8 cellular contexts compared by ENCODE assay signal in the genomic region with DNA sequence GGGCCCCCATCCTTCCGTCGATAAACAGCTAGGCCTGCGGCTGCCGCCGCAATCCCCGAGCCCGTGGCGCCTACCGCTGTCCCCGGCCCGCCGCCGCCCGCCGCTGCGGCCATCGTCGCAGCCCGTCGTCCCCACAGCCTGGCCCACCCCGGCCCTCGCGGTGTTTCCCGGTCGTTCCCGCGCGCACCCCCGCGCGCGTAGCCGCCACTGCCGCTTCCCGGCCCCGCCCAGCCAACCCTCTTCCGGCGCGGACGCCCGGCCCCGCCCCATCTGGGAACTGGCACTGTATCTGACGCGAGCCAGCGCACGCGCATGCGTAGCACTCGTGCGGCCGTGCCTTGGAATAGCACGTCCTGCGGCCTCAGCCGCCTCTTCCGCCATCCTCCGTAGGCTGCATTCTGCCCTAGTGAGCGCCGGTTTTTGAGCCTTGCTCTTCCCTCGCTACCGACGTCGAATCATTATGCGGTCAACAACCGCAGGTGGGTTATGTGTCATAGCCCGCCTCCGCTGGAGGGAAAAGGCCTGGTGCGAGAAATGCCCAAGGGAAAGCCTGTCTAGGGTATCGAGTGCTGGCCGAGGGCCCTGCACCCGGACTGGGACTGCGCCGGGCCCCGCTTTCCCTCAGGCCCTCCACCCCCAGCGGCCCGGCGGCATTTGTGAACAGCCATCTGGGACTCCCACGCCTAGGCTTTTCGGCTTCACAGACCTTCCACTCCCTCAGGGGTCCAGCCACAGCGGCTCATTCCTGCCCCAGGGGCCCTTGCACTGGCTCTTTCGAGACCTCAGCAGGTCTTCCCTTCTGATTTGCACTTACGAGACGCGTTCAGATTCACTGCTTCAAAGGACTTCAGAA. TPM values are rescaled to one million over a fixed set of nuclear protein-coding genes. Genes with fewer than 3 reads are reported as not detected.
DNase-seq lines count a peak whose midpoint lies in the region; ATAC-seq and TF ChIP-seq lines count a peak whose summit lies in the region.

A gene (minus strand): TSS at position 209 of the 853 bp plus-strand sequence. CDS start 96 bp downstream, at position 113.

- peaks cover 11 to 12% of the 10 kb centered on the region in 2 donors for H3K36me3 Mint-ChIP-seq in activated naive CD4-positive, alpha-beta T cell treated with anti-CD3 and anti-CD28 coated beads, Interleukin-2, amount 50 U/mL, for 72 hours

- H3K79me2 ChIP-seq in osteoblast (ENCODE audit: insufficient read depth, low read length), result peaks cover 45% of the 10 kb centered on the region

- peak within 1 kb of the TSS; percentile 90 to 97 for H3K27ac Mint-ChIP-seq in activated naive CD4-positive, alpha-beta T cell treated with anti-CD3 and anti-CD28 coated beads, Interleukin-2, amount 50 U/mL, for 72 hours

- DNase-seq in NCI-H1092 (lab: John Stamatoyannopoulos, UW), result peak; percentile 94
- peak; percentile 99 for DNase-seq in activated naive CD4-positive, alpha-beta T cell treated with anti-CD3 and anti-CD28 coated beads, Interleukin-2, amount 50 U/mL, for 72 hours (ENCODE audit: low spot score in 2 of 2)
- peak; percentile 98 for DNase-seq in glomerular visceral epithelial cell (ENCODE audit: extremely low spot score)
- DNase-seq in osteoblast (ENCODE audit: insufficient read length, low spot score, missing footprints), result peak; percentile 99
- DNase-seq in thoracic aorta (ENCODE audit: low spot score), result peak; percentile 83

- TF ChIP-seq CTCF in osteoblast (IDR thresholded peaks at IDR 0.05; ENCODE audit: extremely low read depth, low read depth, low read length) (no peak), thoracic aorta (IDR thresholded peaks at IDR 0.05) (no peak)

- ATAC-seq in HG02588 (IDR thresholded peaks at IDR 0.05; ENCODE audit: unreplicated experiment) (peak; percentile 77), SK-N-SH treated with all-trans-retinoic acid at 6 μM for 48 hours (peak; percentile 92), thoracic aorta (ENCODE audit: insufficient number of reproducible peaks, low FRiP score, low read depth) (peak; percentile 94)
- ATAC-seq in activated naive CD4-positive, alpha-beta T cell treated with anti-CD3 and anti-CD28 coated beads, Interleukin-2, amount 50 U/mL, for 72 hours, result peak; percentile 91 to 95

- H4K20me1 ChIP-seq in osteoblast (ENCODE audit: insufficient read depth, low read length), result peaks cover 7% of the 10 kb centered on the region

- H3K4me1 ChIP-seq in osteoblast (ENCODE audit: insufficient read depth, low read length) (peaks cover 14% of the 10 kb centered on the region), thoracic aorta (ENCODE audit: control insufficient read depth in 1 of 2, low read depth in 2 of 2) (peaks cover 14 to 25% of the 10 kb centered on the region in 2 donors)

- H3K27ac ChIP-seq in osteoblast (ENCODE audit: low read depth, low read length), result peak within 1 kb of the TSS; percentile 76
- peak within 1 kb of the TSS; percentile 93 for H3K27ac ChIP-seq in thoracic aorta

- H3K9me3 ChIP-seq in osteoblast (ENCODE audit: low read depth, low read length) (no peaks in the 10 kb centered on the region), thoracic aorta (no peaks in the 10 kb centered on the region)

- H3K4me3 ChIP-seq in GM08714 (ENCODE audit: low read length), result peak within 1 kb of the TSS; percentile 84
- H3K4me3 ChIP-seq in osteoblast (ENCODE audit: insufficient read depth, low read length), result peak within 1 kb of the TSS; percentile 97
- H3K4me3 ChIP-seq in thoracic aorta, result peak within 1 kb of the TSS; percentile 84

- H3K27me3 ChIP-seq in osteoblast (ENCODE audit: insufficient read depth, low read length), result no peaks in the 10 kb centered on the region
- no peaks in the 10 kb centered on the region for H3K27me3 ChIP-seq in thoracic aorta (replicated peaks; ENCODE audit: insufficient read depth)

- H2AFZ ChIP-seq in osteoblast (ENCODE audit: low read length), result peak within 1 kb of the TSS; percentile 91

- no peaks in the 10 kb centered on the region for H3K36me3 ChIP-seq in osteoblast (ENCODE audit: insufficient read depth, low read length)
- H3K36me3 ChIP-seq in thoracic aorta, result no peaks in the 10 kb centered on the region

- H3K4me2 ChIP-seq in osteoblast (ENCODE audit: insufficient read depth, low read length), result peak within 1 kb of the TSS; percentile 79

- H3K9me3 Mint-ChIP-seq in activated naive CD4-positive, alpha-beta T cell treated with anti-CD3 and anti-CD28 coated beads, Interleukin-2, amount 50 U/mL, for 72 hours, result no peaks in the 10 kb centered on the region

TF ChIP-seq in SK-N-SH treated with all-trans-retinoic acid at 6 μM for 48 hours, 23 proteins besides CTCF, POLR2A, EP300 and RAD21:
- 0 out of 2 replicates have a peak, but pooled peaks have one; percentile 39 for TF ChIP-seq CSDC2 (CRISPR knock-in tag; IDR thresholded peaks at IDR 0.05)
- TF ChIP-seq, protein P1, sequence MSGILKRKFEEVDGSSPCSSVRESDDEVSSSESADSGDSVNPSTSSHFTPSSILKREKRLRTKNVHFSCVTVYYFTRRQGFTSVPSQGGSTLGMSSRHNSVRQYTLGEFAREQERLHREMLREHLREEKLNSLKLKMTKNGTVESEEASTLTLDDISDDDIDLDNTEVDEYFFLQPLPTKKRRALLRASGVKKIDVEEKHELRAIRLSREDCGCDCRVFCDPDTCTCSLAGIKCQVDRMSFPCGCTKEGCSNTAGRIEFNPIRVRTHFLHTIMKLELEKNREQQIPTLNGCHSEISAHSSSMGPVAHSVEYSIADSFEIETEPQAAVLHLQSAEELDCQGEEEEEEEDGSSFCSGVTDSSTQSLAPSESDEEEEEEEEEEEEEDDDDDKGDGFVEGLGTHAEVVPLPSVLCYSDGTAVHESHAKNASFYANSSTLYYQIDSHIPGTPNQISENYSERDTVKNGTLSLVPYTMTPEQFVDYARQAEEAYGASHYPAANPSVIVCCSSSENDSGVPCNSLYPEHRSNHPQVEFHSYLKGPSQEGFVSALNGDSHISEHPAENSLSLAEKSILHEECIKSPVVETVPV (CRISPR knock-in tag; IDR thresholded peaks at IDR 0.05), result no peak

RNA-seq across cellular contexts. Expression of the gene that starts here (rescaled TPM):
- total RNA-seq in activated naive CD4-positive, alpha-beta T cell treated with anti-CD3 and anti-CD28 coated beads, Interleukin-2, amount 50 U/mL, for 72 hours, result 100 to 1,000 TPM in 1 of 2 donors, 10 to 100 TPM in 1; 98.9 to 138 TPM
- total RNA-seq in osteoblast (46.3 and 46.7 TPM in 2 replicates), thoracic aorta (10 to 100 TPM; 37.2 to 38.7 TPM)

Comparison
In these comparisons a context has a peak if more than half of its experiments do, and no peak if none do; other contexts are left out.
1. Peak in every context shown above with its lines: DNase-seq, ATAC-seq, H3K4me3 ChIP-seq and H3K27ac ChIP-seq.